Comparison of ENCODE assay signal across 9 cellular contexts in the genomic region with DNA sequence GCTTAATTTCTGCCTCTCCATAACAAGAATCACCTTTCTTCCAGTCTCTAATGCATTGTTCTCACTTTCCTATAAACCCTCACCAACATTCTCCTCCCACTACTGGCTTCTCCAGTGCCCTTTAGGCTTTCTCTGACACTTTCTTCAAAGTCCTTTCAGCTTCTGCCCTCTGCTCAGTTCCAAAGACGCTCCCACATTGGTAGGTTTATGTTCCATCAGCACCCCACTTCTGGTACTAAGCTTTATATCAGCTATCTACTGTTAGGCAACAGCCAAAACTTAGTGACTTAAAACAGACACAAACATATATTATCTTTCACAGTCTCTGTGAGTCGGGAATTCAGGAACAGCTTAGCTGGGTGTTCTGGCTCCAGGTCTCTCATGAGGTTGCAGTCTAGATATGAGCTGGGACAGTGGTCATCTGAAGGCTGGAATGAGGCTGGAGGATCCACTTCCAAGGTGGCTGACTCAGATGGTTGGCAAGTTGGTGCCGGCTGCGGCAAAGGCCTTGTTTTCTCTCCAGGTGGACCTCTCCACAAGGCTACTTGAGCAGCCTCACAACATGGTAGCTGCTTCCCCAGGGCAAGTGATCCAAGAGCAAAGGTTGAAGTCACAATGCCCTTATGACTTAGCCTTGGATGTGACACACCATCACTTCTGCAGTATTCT.
"Had no signal": no experiment of that assay in that cellular context is flagged by ENCODE, and none has a peak within 500 bp of the region (broad histone marks: within the 10 kb centered on the region; RNA-seq: fewer than 3 reads in every experiment).

No MANE protein-coding gene starts in this region.

- H2AFZ ChIP-seq: GM23248 had no signal

- H3K4me3 ChIP-seq: GM23248 had no signal

- H3K27ac ChIP-seq: GM23248, HL-60, KMS-11 had no signal

- DNase-seq: GM23248, GOT3, H7, HCEC 1CT, HFFc6, IMR-90, KBM-7 had no signal

- H3K4me2 ChIP-seq: KMS-11 had no signal

- H3K27ac Mint-ChIP-seq: HFFc6 had no signal

- H3K4me3 Mint-ChIP-seq: HFFc6 had no signal

- H3K9ac ChIP-seq: GM23248, KMS-11 had no signal
